ENCODE assay signal across 12 cellular contexts in the genomic region with DNA sequence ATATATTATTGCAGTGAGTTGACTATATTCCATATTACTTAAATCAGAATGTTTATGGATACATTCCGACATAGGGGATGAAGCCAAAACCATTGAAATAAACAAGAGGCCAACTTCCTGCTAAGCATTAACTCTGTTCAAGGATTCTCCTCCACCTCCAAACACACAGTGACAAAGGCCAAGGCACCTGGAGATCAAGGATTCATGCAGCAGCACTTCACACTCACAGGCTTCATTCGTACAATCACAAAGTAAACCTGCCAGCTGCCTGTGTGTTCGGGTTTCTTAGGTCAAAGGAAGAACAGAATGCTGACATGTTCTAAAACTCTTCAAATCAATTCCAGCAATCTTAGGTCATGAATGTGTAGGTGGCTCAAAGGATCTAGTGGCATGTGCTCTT. TPM values are rescaled to one million over a fixed set of nuclear protein-coding genes. Genes with fewer than 3 reads are reported as not detected.
DNase-seq lines count a peak whose midpoint lies in the region; ATAC-seq and TF ChIP-seq lines count a peak whose summit lies in the region.
"Had no signal": no experiment of that assay in that cellular context is flagged by ENCODE, and none has a peak within 500 bp of the region (broad histone marks: within the 10 kb centered on the region; RNA-seq: fewer than 3 reads in every experiment).

No MANE protein-coding gene starts in this region.

- H3K4me3 Mint-ChIP-seq in activated CD4-positive, alpha-beta T cell treated with anti-CD3 and anti-CD28 coated beads for 36 hours = no peak overlapping the region
- no peak overlapping the region for H3K4me3 Mint-ChIP-seq in activated CD4-positive, alpha-beta T cell treated with anti-CD3 and anti-CD28 coated beads, Interleukin-2, amount 10 ng/mL, durations not matched to agents 7 days and 5 days
- H3K4me3 Mint-ChIP-seq in CD14-positive monocyte = no peak overlapping the region
- H3K4me3 Mint-ChIP-seq in activated B cell treated with CpG ODN at 0.5 μM for 24 hours = no peak overlapping the region
- H3K4me3 Mint-ChIP-seq in nephron progenitor cell = no peak overlapping the region
- H3K4me3 Mint-ChIP-seq: H9 had no signal

- intact Hi-C loops in activated CD4-positive, alpha-beta T cell treated with anti-CD3 and anti-CD28 coated beads for 36 hours (cut with DNase I, micrococcal nuclease) = no loop called here
- intact Hi-C loops in CD14-positive monocyte (cut with micrococcal nuclease) (no loop called here), activated B cell treated with CpG ODN at 0.5 μM for 24 hours (cut with micrococcal nuclease) (loop anchor here (2.0 kb wide), 1 partner anchor 14 kb away; no protein-coding TSS in a partner anchor)

- peak; percentile 42 for ATAC-seq in activated CD4-positive, alpha-beta T cell treated with anti-CD3 and anti-CD28 coated beads for 36 hours
- no peak for ATAC-seq in activated B cell treated with CpG ODN at 0.5 μM for 24 hours (ENCODE audit: low read depth)
- ATAC-seq in GM19463 (IDR thresholded peaks at IDR 0.05; ENCODE audit: unreplicated experiment) = no peak

- TF ChIP-seq CTCF in CD14-positive monocyte (IDR thresholded peaks at IDR 0.05) = no peak
- no peak for TF ChIP-seq CTCF in activated B cell treated with CpG ODN at 0.5 μM for 24 hours (IDR thresholded peaks at IDR 0.05)
- no peak for TF ChIP-seq CTCF in nephron progenitor cell (IDR thresholded peaks at IDR 0.05)

- H3K4me1 Mint-ChIP-seq in activated CD4-positive, alpha-beta T cell treated with anti-CD3 and anti-CD28 coated beads for 36 hours = peaks cover 21% of the 10 kb centered on the region
- H3K4me1 Mint-ChIP-seq in activated CD4-positive, alpha-beta T cell treated with anti-CD3 and anti-CD28 coated beads, Interleukin-2, amount 10 ng/mL, durations not matched to agents 7 days and 5 days = peaks cover 31% of the 10 kb centered on the region
- H3K4me1 Mint-ChIP-seq in CD14-positive monocyte (peaks cover 72% of the 10 kb centered on the region), activated B cell treated with CpG ODN at 0.5 μM for 24 hours (peaks cover 38% of the 10 kb centered on the region), nephron progenitor cell (no peaks in the 10 kb centered on the region)

- H3K9me3 Mint-ChIP-seq in activated CD4-positive, alpha-beta T cell treated with anti-CD3 and anti-CD28 coated beads for 36 hours (ENCODE audit: low read depth) = no peaks in the 10 kb centered on the region
- H3K9me3 Mint-ChIP-seq in activated CD4-positive, alpha-beta T cell treated with anti-CD3 and anti-CD28 coated beads, Interleukin-2, amount 10 ng/mL, durations not matched to agents 7 days and 5 days = peaks cover 5% of the 10 kb centered on the region
- H3K9me3 Mint-ChIP-seq in CD14-positive monocyte = peaks cover 0 to 5% (median 2%) of the 10 kb centered on the region in 7 donors
- H3K9me3 Mint-ChIP-seq in activated B cell treated with CpG ODN at 0.5 μM for 24 hours = no peaks in the 10 kb centered on the region
- H3K9me3 Mint-ChIP-seq in nephron progenitor cell = peaks cover 32% of the 10 kb centered on the region

- peaks cover 18% of the 10 kb centered on the region for H3K36me3 Mint-ChIP-seq in activated CD4-positive, alpha-beta T cell treated with anti-CD3 and anti-CD28 coated beads for 36 hours (ENCODE audit: low read depth)
- H3K36me3 Mint-ChIP-seq in activated CD4-positive, alpha-beta T cell treated with anti-CD3 and anti-CD28 coated beads, Interleukin-2, amount 10 ng/mL, durations not matched to agents 7 days and 5 days (ENCODE audit: low read depth) = peaks cover 48% of the 10 kb centered on the region
- H3K36me3 Mint-ChIP-seq in CD14-positive monocyte = peaks cover 10 to 20% of the 10 kb centered on the region in 2 donors
- peaks cover 48% of the 10 kb centered on the region for H3K36me3 Mint-ChIP-seq in activated B cell treated with CpG ODN at 0.5 μM for 24 hours (ENCODE audit: low read depth)
- peaks cover 71% of the 10 kb centered on the region for H3K36me3 Mint-ChIP-seq in nephron progenitor cell (ENCODE audit: low read depth)

- no peak overlapping the region for H3K27ac Mint-ChIP-seq in activated CD4-positive, alpha-beta T cell treated with anti-CD3 and anti-CD28 coated beads for 36 hours
- H3K27ac Mint-ChIP-seq in activated CD4-positive, alpha-beta T cell treated with anti-CD3 and anti-CD28 coated beads, Interleukin-2, amount 10 ng/mL, durations not matched to agents 7 days and 5 days = no peak overlapping the region
- peak overlapping the region in 4 of 7 donors; percentile 38 to 60 (median 56) for H3K27ac Mint-ChIP-seq in CD14-positive monocyte
- peak overlapping the region; percentile 10 for H3K27ac Mint-ChIP-seq in activated B cell treated with CpG ODN at 0.5 μM for 24 hours
- peak overlapping the region; percentile 74 for H3K27ac Mint-ChIP-seq in nephron progenitor cell

- H3K27me3 Mint-ChIP-seq in activated CD4-positive, alpha-beta T cell treated with anti-CD3 and anti-CD28 coated beads for 36 hours = no peaks in the 10 kb centered on the region
- H3K27me3 Mint-ChIP-seq in activated CD4-positive, alpha-beta T cell treated with anti-CD3 and anti-CD28 coated beads, Interleukin-2, amount 10 ng/mL, durations not matched to agents 7 days and 5 days = no peaks in the 10 kb centered on the region
- H3K27me3 Mint-ChIP-seq in CD14-positive monocyte (ENCODE audit: low read depth in 3 of 3) (peaks cover 0 to 2% (median 1%) of the 10 kb centered on the region in 3 donors), activated B cell treated with CpG ODN at 0.5 μM for 24 hours (no peaks in the 10 kb centered on the region), nephron progenitor cell (ENCODE audit: low read depth, poor library complexity) (no peaks in the 10 kb centered on the region)

- CTCF ChIA-PET in activated CD4-positive, alpha-beta T cell treated with anti-CD3 and anti-CD28 coated beads for 36 hours (lab: Charles Lee) = no interaction called here
- CTCF ChIA-PET in activated CD4-positive, alpha-beta T cell treated with anti-CD3 and anti-CD28 coated beads, Interleukin-2, amount 10 ng/mL, durations not matched to agents 7 days and 5 days (lab: Charles Lee) = interaction anchor here (1.6 kb wide), 1 partner anchor 10 kb away, joined by 3 read pairs; no protein-coding TSS in a partner anchor
- CTCF ChIA-PET in activated B cell treated with CpG ODN at 0.5 μM for 24 hours (lab: Charles Lee) = interaction anchor here (1.5 kb wide), 1 partner anchor 48 kb away, joined by 4 read pairs; no protein-coding TSS in a partner anchor

- POLR2A ChIA-PET in activated CD4-positive, alpha-beta T cell treated with anti-CD3 and anti-CD28 coated beads for 36 hours (lab: Charles Lee) = no interaction called here
- POLR2A ChIA-PET in activated CD4-positive, alpha-beta T cell treated with anti-CD3 and anti-CD28 coated beads, Interleukin-2, amount 10 ng/mL, durations not matched to agents 7 days and 5 days (lab: Charles Lee) = no interaction called here
- POLR2A ChIA-PET in activated B cell treated with CpG ODN at 0.5 μM for 24 hours (lab: Charles Lee) = no interaction called here

- DNase-seq in activated CD4-positive, alpha-beta T cell treated with anti-CD3 and anti-CD28 coated beads for 36 hours = no peak
- DNase-seq in activated CD4-positive, alpha-beta T cell treated with anti-CD3 and anti-CD28 coated beads, Interleukin-2, amount 10 ng/mL, durations not matched to agents 7 days and 5 days = no peak
- DNase-seq in CD14-positive monocyte (ENCODE audit: low spot score) (no peak), activated B cell treated with CpG ODN at 0.5 μM for 24 hours (no peak), nephron progenitor cell (no peak), cerebellum (ENCODE audit: low spot score) (no peak), NCI-H774 (lab: John Stamatoyannopoulos, UW) (no peak)
- DNase-seq: Calu3, DMS 273 treated with DMSO at 0.1 percent for 48 hours, GOT3, H9 had no signal

RNA-seq across cellular contexts. Expression of a gene that starts 22.8 kb away (rescaled TPM):
- total RNA-seq in activated CD4-positive, alpha-beta T cell treated with anti-CD3 and anti-CD28 coated beads for 36 hours = 10 to 100 TPM; 33.6 to 37.5 TPM
- 10 to 100 TPM; 79.2 to 82.5 TPM for total RNA-seq in activated CD4-positive, alpha-beta T cell treated with anti-CD3 and anti-CD28 coated beads, Interleukin-2, amount 10 ng/mL, durations not matched to agents 7 days and 5 days
- polyA plus RNA-seq in CD14-positive monocyte = 10 to 100 TPM; 31.7 to 40.7 TPM
- total RNA-seq in activated B cell treated with CpG ODN at 0.5 μM for 24 hours = 67.2 and 77.0 TPM in 2 replicates
- total RNA-seq in cerebellum = 58.1 TPM

RNA-seq across cellular contexts. Expression of a gene that starts 35.0 kb away (rescaled TPM):
- 10 to 100 TPM; 37.5 to 39.7 TPM for total RNA-seq in activated CD4-positive, alpha-beta T cell treated with anti-CD3 and anti-CD28 coated beads for 36 hours
- 10 to 100 TPM; 29.6 to 32.1 TPM for total RNA-seq in activated CD4-positive, alpha-beta T cell treated with anti-CD3 and anti-CD28 coated beads, Interleukin-2, amount 10 ng/mL, durations not matched to agents 7 days and 5 days
- polyA plus RNA-seq in CD14-positive monocyte = 10 to 100 TPM; 25.7 to 28.4 TPM
- total RNA-seq in activated B cell treated with CpG ODN at 0.5 μM for 24 hours (29.9 and 30.4 TPM in 2 replicates), cerebellum (27.9 TPM)

Comparison
In these comparisons a context has a peak if more than half of its experiments do, and no peak if none do; other contexts are left out.
1. H3K27ac Mint-ChIP-seq: peak in CD14-positive monocyte (4 of 7), activated B cell treated with CpG ODN at 0.5 μM for 24 hours (single experiment) and nephron progenitor cell (single experiment); none in activated CD4-positive, alpha-beta T cell treated with anti-CD3 and anti-CD28 coated beads for 36 hours (single experiment) and activated CD4-positive, alpha-beta T cell treated with anti-CD3 and anti-CD28 coated beads, Interleukin-2, amount 10 ng/mL, durations not matched to agents 7 days and 5 days (single experiment).